10 cellular contexts compared by ENCODE assay signal in the genomic region with DNA sequence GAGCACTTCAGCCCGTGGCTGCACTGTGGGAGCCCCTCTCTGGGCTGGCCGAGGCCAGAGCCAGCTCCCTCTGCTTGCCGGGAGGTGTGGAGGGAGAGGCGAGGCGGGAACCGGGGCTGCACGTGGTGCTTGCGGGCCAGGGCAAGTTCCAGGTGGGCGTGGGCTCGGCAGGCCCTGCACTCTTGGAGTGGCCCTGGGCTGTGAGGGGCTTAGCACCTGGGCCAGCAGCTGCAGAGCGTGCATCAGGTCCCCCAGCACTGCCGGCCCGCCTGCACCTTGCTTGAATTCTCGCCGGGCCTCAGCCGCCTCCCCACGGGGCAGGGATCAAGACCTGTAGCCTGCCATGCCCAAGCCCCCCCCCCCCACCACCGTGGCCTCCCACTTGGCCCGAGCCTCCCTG.
"Had no signal": no experiment of that assay in that cellular context is flagged by ENCODE, and none has a peak within 500 bp of the region (broad histone marks: within the 10 kb centered on the region; RNA-seq: fewer than 3 reads in every experiment).

No MANE protein-coding gene starts in this region.

- FAIRE-seq: H1, H54 had no signal

- H3K4me3 ChIP-seq: GM23338, HAP-1 had no signal

- H3K4me3 Mint-ChIP-seq: GM23338, H9, HFFc6 had no signal

- H3K4me1 Mint-ChIP-seq: GM23338, H9 had no signal

- H2AFZ ChIP-seq: GM23338 had no signal

- H3K4me2 ChIP-seq: GM23338 had no signal

- H3K36me3 ChIP-seq: HAP-1 had no signal

- H3K27ac Mint-ChIP-seq: GM23338, H9, HFFc6 had no signal

- DNase-seq: GOT3, H7, H9, HCEC 1CT, HFFc6 had no signal

- ATAC-seq: GM23338, HCT116 had no signal

- H3K4me1 ChIP-seq: HAP-1 had no signal
